Comparison of ENCODE assay signal across 13 cellular contexts in the genomic region with DNA sequence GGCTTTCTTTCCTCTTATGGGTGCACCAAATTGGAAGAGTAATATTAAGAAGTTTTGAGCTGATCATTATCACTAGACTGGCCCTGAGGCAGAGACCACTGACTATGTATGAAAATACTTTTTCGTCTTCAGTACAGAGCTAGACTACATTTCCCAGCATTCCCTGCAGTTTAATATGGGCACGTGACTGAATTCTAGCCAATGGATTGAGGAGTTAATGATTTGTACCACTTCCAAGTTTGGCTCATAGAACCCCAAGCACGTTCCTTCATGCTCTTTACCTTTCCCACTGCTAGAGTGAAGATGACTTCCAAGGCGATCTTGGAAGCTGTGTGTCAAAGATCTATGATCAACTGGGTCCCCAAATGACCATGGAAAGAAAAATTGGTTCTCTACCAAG.
"Had no signal": no experiment of that assay in that cellular context is flagged by ENCODE, and none has a peak within 500 bp of the region (broad histone marks: within the 10 kb centered on the region; RNA-seq: fewer than 3 reads in every experiment).

No MANE protein-coding gene starts in this region.

- H3K79me2 ChIP-seq: hepatocyte, parathyroid adenoma had no signal

- H3K9me3 Mint-ChIP-seq: activated T-cell treated with anti-CD3 and anti-CD28 coated beads, Interleukin-2, amount 50 U/mL, for 4 hours had no signal

- H3K4me3 Mint-ChIP-seq: activated T-cell treated with anti-CD3 and anti-CD28 coated beads, Interleukin-2, amount 50 U/mL, for 4 hours had no signal

- H3K4me1 ChIP-seq: body of pancreas, parathyroid adenoma, uterus had no signal

- H3K36me3 Mint-ChIP-seq: activated naive CD4-positive, alpha-beta T cell treated with anti-CD3 and anti-CD28 coated beads, Interleukin-2, amount 50 U/mL, for 72 hours had no signal

- H3K27me3 ChIP-seq: body of pancreas, hepatocyte, uterus had no signal

- H3K36me3 ChIP-seq: uterus had no signal

- H3K4me2 ChIP-seq: hepatocyte had no signal

- H3K27ac ChIP-seq: body of pancreas, epithelial cell of prostate, hepatocyte, parathyroid adenoma, skin epidermis, uterus had no signal

- H3K9me3 ChIP-seq: body of pancreas, uterus had no signal

- H3K9ac ChIP-seq: parathyroid adenoma had no signal

- DNase-seq: activated CD4-positive, alpha-beta T cell treated with anti-CD3 and anti-CD28 coated beads for 1 hour; activated CD4-positive, alpha-beta T cell treated with anti-CD3 and anti-CD28 coated beads, Interleukin-2, amount 50 U/mL, for 48 hours; activated effector memory CD4-positive, alpha-beta T cell treated with anti-CD3 and anti-CD28 coated beads, Interleukin-2, amount 50 U/mL, for 16 hours; activated T-cell treated with anti-CD3 and anti-CD28 coated beads, Interleukin-2, amount 50 U/mL, for 4 hours; amniotic stem cell; body of pancreas; effector memory CD4-positive, alpha-beta T cell; uterus had no signal

- H2AFZ ChIP-seq: hepatocyte, parathyroid adenoma had no signal

- H3K27ac Mint-ChIP-seq: activated naive CD4-positive, alpha-beta T cell treated with anti-CD3 and anti-CD28 coated beads, Interleukin-2, amount 50 U/mL, for 72 hours had no signal

- H3K4me3 ChIP-seq: body of pancreas, hepatocyte, skin epidermis, uterus had no signal
